In genomic region chr7:100544949-100545635, GRCh38 we compare ENCODE assay signal across 8 cellular contexts. TPM values are rescaled to one million over a fixed set of nuclear protein-coding genes. Genes with fewer than 3 reads are reported as not detected.
DNase-seq lines count a peak whose midpoint lies in the region; TF ChIP-seq lines count a peak whose summit lies in the region.

No MANE protein-coding gene starts in this region.

- H3K9me3 Mint-ChIP-seq in endodermal cell: no peaks in the 10 kb centered on the region
- H3K9me3 Mint-ChIP-seq in osteocyte (ENCODE audit: unreplicated experiment): no peaks in the 10 kb centered on the region

- H3K36me3 ChIP-seq in endodermal cell (ENCODE audit: control insufficient read depth, insufficient read depth, low read length): peaks cover 29% of the 10 kb centered on the region

- peak overlapping the region; percentile 7 for H3K4me3 Mint-ChIP-seq in endodermal cell
- peak overlapping the region; percentile 1 for H3K4me3 Mint-ChIP-seq in osteocyte (ENCODE audit: unreplicated experiment)

- H3K27ac ChIP-seq in endodermal cell (ENCODE audit: low read depth, low read length): no peak overlapping the region

- H3K4me1 ChIP-seq in endodermal cell (ENCODE audit: control insufficient read depth, insufficient read depth, low read length): peaks cover 35% of the 10 kb centered on the region

- H3K27me3 Mint-ChIP-seq in endodermal cell (ENCODE audit: insufficient read depth): no peaks in the 10 kb centered on the region
- H3K27me3 Mint-ChIP-seq in osteocyte (ENCODE audit: unreplicated experiment): no peaks in the 10 kb centered on the region

- H3K27ac Mint-ChIP-seq in endodermal cell: peak overlapping the region; percentile 65
- H3K27ac Mint-ChIP-seq in osteocyte (ENCODE audit: unreplicated experiment): peak overlapping the region; percentile 90

- no peaks in the 10 kb centered on the region for H3K9me3 ChIP-seq in endodermal cell (ENCODE audit: control insufficient read depth, low read length)

- H3K27me3 ChIP-seq in endodermal cell (ENCODE audit: control insufficient read depth, insufficient read depth, low read length, poor library complexity, severe bottlenecking): no peaks in the 10 kb centered on the region

- DNase-seq in NCI-H1092 treated with DMSO at 0.1 percent for 48 hours (lab: John Stamatoyannopoulos, UW) (peak; percentile 47), NCI-H1092 (lab: John Stamatoyannopoulos, UW) (no peak), NCI-H226 (peak; percentile 80), endodermal cell (no peak), osteocyte (ENCODE audit: extremely low spot score, unreplicated experiment) (no peak), UCSD-AML1 (lab: John Stamatoyannopoulos, UW; ENCODE audit: unreplicated experiment) (no peak), NCI-H128 (lab: John Stamatoyannopoulos, UW; ENCODE audit: unreplicated experiment) (no peak)
- no peak for DNase-seq in stimulated activated naive CD4-positive, alpha-beta T cell (lab: John Stamatoyannopoulos, UW)

- H3K4me3 ChIP-seq in endodermal cell (ENCODE audit: low read length): peak overlapping the region; percentile 64

- no peak for TF ChIP-seq CTCF in endodermal cell (conservative IDR thresholded peaks at IDR 0.05)
- TF ChIP-seq CTCF in osteocyte (IDR thresholded peaks at IDR 0.05): no peak

- WGBS in endodermal cell (ENCODE audit: insufficient coverage in 1 of 2, insufficient read length in 1 of 2), 2 experiments: 71 to 72% methylated on average over 2 of the region's 2 CpGs

- H3K4me1 Mint-ChIP-seq in endodermal cell (peaks cover 70% of the 10 kb centered on the region), osteocyte (ENCODE audit: unreplicated experiment) (peaks cover 48% of the 10 kb centered on the region)

- peaks cover 6% of the 10 kb centered on the region for H3K36me3 Mint-ChIP-seq in endodermal cell (ENCODE audit: low read depth)
- H3K36me3 Mint-ChIP-seq in osteocyte (ENCODE audit: unreplicated experiment): no peaks in the 10 kb centered on the region

- H3K9ac ChIP-seq in endodermal cell (ENCODE audit: extremely low read depth, low read length, poor library complexity, severe bottlenecking): peak overlapping the region; percentile 12

RNA-seq across cellular contexts. Expression of gene AGFG2, which starts 6.1 kb away (rescaled TPM):
- 10 to 100 TPM in 1 of 2 donors, 1 to 10 TPM in 1; 8.5 to 28.9 TPM for total RNA-seq in endodermal cell
- 6.1 TPM for polyA plus RNA-seq in endodermal cell (2013, experiment 1 of 2)
- polyA plus RNA-seq in endodermal cell (2013, experiment 2 of 2): 11.2 TPM
- total RNA-seq in osteocyte: 10.2 and 10.8 TPM in 2 replicates

RNA-seq across cellular contexts. Expression of gene SAP25, which starts 28.6 kb away (rescaled TPM):
- 1 to 10 TPM; 5.8 to 6.3 TPM for total RNA-seq in endodermal cell
- 5.6 TPM for polyA plus RNA-seq in endodermal cell (2013, experiment 1 of 2)
- 4.6 TPM for polyA plus RNA-seq in endodermal cell (2013, experiment 2 of 2)
- total RNA-seq in osteocyte: 1.5 TPM in 1 of 2 replicates, not detected in the other

RNA-seq across cellular contexts. Expression of gene LRCH4, which starts 40.8 kb away (rescaled TPM):
- 10 to 100 TPM; 49.4 to 56.0 TPM for total RNA-seq in endodermal cell
- 50.6 TPM for polyA plus RNA-seq in endodermal cell (2013, experiment 1 of 2)
- polyA plus RNA-seq in endodermal cell (2013, experiment 2 of 2): 40.0 TPM
- total RNA-seq in osteocyte: 76.2 and 90.9 TPM in 2 replicates

RNA-seq across cellular contexts. Expression of gene FBXO24, which starts 41.0 kb away (rescaled TPM):
- total RNA-seq in endodermal cell (1 to 10 TPM; 1.3 to 3.0 TPM), osteocyte (0.46 and 0.94 TPM in 2 replicates)
- polyA plus RNA-seq in endodermal cell (2013, experiment 1 of 2): 2.4 TPM
- 1.4 TPM for polyA plus RNA-seq in endodermal cell (2013, experiment 2 of 2)

RNA-seq across cellular contexts. Expression of gene PCOLCE, which starts 57.1 kb away (rescaled TPM):
- total RNA-seq in endodermal cell (10 to 100 TPM; 17.5 to 37.7 TPM), osteocyte (608 and 626 TPM in 2 replicates)
- polyA plus RNA-seq in endodermal cell (2013, experiment 1 of 2): 47.4 TPM
- 40.5 TPM for polyA plus RNA-seq in endodermal cell (2013, experiment 2 of 2)

Comparison
In these comparisons a context has a peak if more than half of its experiments do, and no peak if none do; other contexts are left out.
1. DNase-seq: peak in NCI-H1092 treated with DMSO at 0.1 percent for 48 hours (single experiment) and NCI-H226 (single experiment); none in NCI-H1092 (single experiment), endodermal cell (single experiment), osteocyte (single experiment), stimulated activated naive CD4-positive, alpha-beta T cell (0 of 6), UCSD-AML1 (single experiment) and NCI-H128 (single experiment).